In genomic region chrX:119481218-119481875, GRCh38 we compare ENCODE assay signal across 19 cellular contexts. TPM values are rescaled to one million over a fixed set of nuclear protein-coding genes. Genes with fewer than 3 reads are reported as not detected.
DNase-seq lines count a peak whose midpoint lies in the region; ATAC-seq and TF ChIP-seq lines count a peak whose summit lies in the region.
"Had no signal": no experiment of that assay in that cellular context is flagged by ENCODE, and none has a peak within 500 bp of the region (broad histone marks: within the 10 kb centered on the region; RNA-seq: fewer than 3 reads in every experiment).

No MANE protein-coding gene starts in this region.

- WGBS in heart right ventricle, 2 donors: 60 to 72% methylated on average over 6 of the region's 6 CpGs

- H3K27ac Mint-ChIP-seq in Calu3 (ENCODE audit: unreplicated experiment): no peak overlapping the region
- H3K27ac Mint-ChIP-seq: activated naive CD8-positive, alpha-beta T cell treated with anti-CD3 and anti-CD28 coated beads, Interleukin-2, amount 10 ng/mL, durations not matched to agents 7 days and 5 days had no signal

- peak overlapping the region; percentile 57 for H3K9ac ChIP-seq in mucosa of stomach (ENCODE audit: low read length)

- peaks cover 19% of the 10 kb centered on the region for H3K4me1 Mint-ChIP-seq in Calu3 (ENCODE audit: low read depth, unreplicated experiment)

- no peak overlapping the region for H3K4me3 Mint-ChIP-seq in Calu3 (ENCODE audit: low read depth, unreplicated experiment)
- H3K4me3 Mint-ChIP-seq: activated T-cell treated with anti-CD3 and anti-CD28 coated beads, Interleukin-2, amount 50 U/mL, for 24 hours had no signal

- H3K36me3 ChIP-seq in heart right ventricle: no peaks in the 10 kb centered on the region
- no peaks in the 10 kb centered on the region for H3K36me3 ChIP-seq in mucosa of stomach (ENCODE audit: control insufficient read depth, insufficient read depth, low read length)

- intact Hi-C loops in Calu3 (cut with micrococcal nuclease; ENCODE audit: unreplicated experiment): no loop called here
- intact Hi-C loops in heart right ventricle (cut with DNase I): no loop called here

- H3K4me3 ChIP-seq in heart right ventricle: no peak overlapping the region
- H3K4me3 ChIP-seq in mucosa of stomach (ENCODE audit: low read length): no peak overlapping the region

- CTCF ChIA-PET in Calu3 (lab: Charles Lee): interaction anchor here (0.9 to 1.2 kb wide), 2 partner anchors 13 to 31 kb away, joined by 4 to 6 read pairs; partner anchors contain the start of gene SLC25A5
- CTCF ChIA-PET in RWPE1 (lab: Yijun Ruan, JAX): interaction anchor here (0.5 kb wide), 1 partner anchor 299 kb away, joined by 5 read pairs; no protein-coding TSS in a partner anchor

- POLR2A ChIA-PET in RWPE1 (lab: Yijun Ruan, JAX; ENCODE audit: low non-redundant PET): no interaction called here

- H3K9me3 Mint-ChIP-seq in Calu3 (ENCODE audit: low read depth, unreplicated experiment): no peaks in the 10 kb centered on the region
- H3K9me3 Mint-ChIP-seq: activated naive CD8-positive, alpha-beta T cell treated with anti-CD3 and anti-CD28 coated beads, Interleukin-2, amount 10 ng/mL, durations not matched to agents 7 days and 5 days; activated T-cell treated with anti-CD3 and anti-CD28 coated beads, Interleukin-2, amount 50 U/mL, for 24 hours had no signal

- no peaks in the 10 kb centered on the region for H3K27me3 Mint-ChIP-seq in Calu3 (ENCODE audit: unreplicated experiment)

- no peaks in the 10 kb centered on the region for H3K9me3 ChIP-seq in heart right ventricle
- H3K9me3 ChIP-seq in mucosa of stomach (ENCODE audit: control insufficient read depth, low read length): no peaks in the 10 kb centered on the region
- H3K9me3 ChIP-seq: testis had no signal

- peaks cover 6% of the 10 kb centered on the region for H3K36me3 Mint-ChIP-seq in Calu3 (ENCODE audit: insufficient read depth, unreplicated experiment)
- H3K36me3 Mint-ChIP-seq: activated naive CD8-positive, alpha-beta T cell treated with anti-CD3 and anti-CD28 coated beads, Interleukin-2, amount 10 ng/mL, durations not matched to agents 7 days and 5 days had no signal

- H3K27me3 ChIP-seq in heart right ventricle: peaks cover 0 to 4% (median 0%) of the 10 kb centered on the region in 7 donors
- H3K27me3 ChIP-seq in mucosa of stomach (ENCODE audit: control insufficient read depth, insufficient read depth, low read length): no peaks in the 10 kb centered on the region
- H3K27me3 ChIP-seq: testis had no signal

- DNase-seq in Calu3 (peak; percentile 46), RWPE1 (ENCODE audit: low spot score) (no peak), heart right ventricle (peak in 1 of 2 donors; percentile 18), T-helper 1 cell (no peak), NCI-H1105 (lab: John Stamatoyannopoulos, UW) (no peak)
- DNase-seq: activated CD4-positive, alpha-beta T cell treated with anti-CD3 and anti-CD28 coated beads, Interleukin-2, amount 50 U/mL, for 48 hours; activated naive CD8-positive, alpha-beta T cell treated with anti-CD3 and anti-CD28 coated beads, Interleukin-2, amount 10 ng/mL, durations not matched to agents 7 days and 5 days; activated T-cell treated with anti-CD3 and anti-CD28 coated beads, Interleukin-2, amount 50 U/mL, for 24 hours; COR-L47; GF-D8; KG1; NCI-H1092 treated with DMSO at 0.1 percent for 48 hours; NCI-H2171 treated with DMSO at 0.1 percent for 48 hours; NCI-H748 treated with DMSO at 0.1 percent for 48 hours; stimulated activated CD4-positive, alpha-beta T cell treated with anti-CD3 and anti-CD28 coated beads, Interleukin-2, amount 100 ng/mL, for 48 hours; testis had no signal

- H3K27ac ChIP-seq in RWPE1 (peak overlapping the region; percentile 80), heart right ventricle (peak overlapping the region in 7 of 10 donors; percentile 72 to 82 (median 74))
- H3K27ac ChIP-seq: testis had no signal

- ATAC-seq in heart right ventricle (peak in 6 of 8 donors; percentile 45 to 78 (median 73)), HG03354 (IDR thresholded peaks at IDR 0.05; ENCODE audit: poor library complexity, severe bottlenecking, unreplicated experiment) (no peak), HG03095 (IDR thresholded peaks at IDR 0.05; ENCODE audit: unreplicated experiment) (no peak)

- H3K4me1 ChIP-seq in heart right ventricle: peaks cover 0 to 13% (median 5%) of the 10 kb centered on the region in 9 donors
- peaks cover 30% of the 10 kb centered on the region for H3K4me1 ChIP-seq in mucosa of stomach (ENCODE audit: control insufficient read depth, insufficient read depth, low read length)

- TF ChIP-seq CTCF in Calu3 (IDR thresholded peaks at IDR 0.05; ENCODE audit: unreplicated experiment): no peak
- TF ChIP-seq CTCF in RWPE1 (conservative IDR thresholded peaks at IDR 0.05; ENCODE audit: low read depth): no peak
- no peak for TF ChIP-seq CTCF in heart right ventricle (IDR thresholded peaks at IDR 0.05)

- no TSS peak for BruUV-seq in Calu3 (replicated peaks; lab: Mats Ljungman, UMichigan)

RNA-seq across cellular contexts. Expression of gene SLC25A5, which starts 13.1 kb away (rescaled TPM):
- total RNA-seq in Calu3 (2022): 396 and 416 TPM in 2 replicates
- total RNA-seq in heart right ventricle: 100 to 1,000 TPM; 133 to 287 (median 184) TPM
- 100 to 1,000 TPM in 1 of 2 donors, 10 to 100 TPM in 1; 43.3 to 482 TPM for polyA plus RNA-seq in heart right ventricle

Comparison
In these comparisons a context has a peak if more than half of its experiments do, and no peak if none do; other contexts are left out.
1. ATAC-seq: peak in heart right ventricle (6 of 8); none in HG03354 (single experiment) and HG03095 (single experiment).